In genomic region chr3:43621406-43621973, GRCh38 we compare ENCODE assay signal across 8 cellular contexts. TPM values are rescaled to one million over a fixed set of nuclear protein-coding genes. Genes with fewer than 3 reads are reported as not detected.
DNase-seq lines count a peak whose midpoint lies in the region; ATAC-seq and TF ChIP-seq lines count a peak whose summit lies in the region.

No MANE protein-coding gene starts in this region.

- H4K5ac ChIP-seq in mesendoderm (ENCODE audit: low read length) = no peak overlapping the region

- peak overlapping the region; percentile 17 for H3K4ac ChIP-seq in mesendoderm (ENCODE audit: low read depth, low read length)

- peak overlapping the region; percentile 41 for H4K8ac ChIP-seq in mesendoderm (ENCODE audit: low read depth, low read length)

- peak overlapping the region; percentile 90 for H3K56ac ChIP-seq in mesendoderm (ENCODE audit: low read length)

- H3K9me3 ChIP-seq in duodenal mucosa (ENCODE audit: control insufficient read depth in 1 of 2, low read length in 2 of 2) (no peaks in the 10 kb centered on the region), uterus (no peaks in the 10 kb centered on the region)

- no peak for ATAC-seq in GM21619 (IDR thresholded peaks at IDR 0.05; ENCODE audit: unreplicated experiment)

- H3K36me3 ChIP-seq in duodenal mucosa (ENCODE audit: control insufficient read depth in 1 of 2, insufficient read depth in 2 of 2, low read length in 2 of 2) (no peaks in the 10 kb centered on the region), mesendoderm (ENCODE audit: control insufficient read depth, insufficient read depth, low read length) (no peaks in the 10 kb centered on the region), uterus (no peaks in the 10 kb centered on the region)

- DNase-seq in NB4 (ENCODE audit: low read depth) (no peak), mesendoderm (no peak), uterus (no peak), NCI-H1694 treated with DMSO at 0.1 percent for 48 hours (lab: John Stamatoyannopoulos, UW) (no peak), NCI-H1694 (lab: John Stamatoyannopoulos, UW) (no peak)

- no peak overlapping the region for H2AK5ac ChIP-seq in mesendoderm (ENCODE audit: low read length)

- no peak overlapping the region for H2BK15ac ChIP-seq in mesendoderm (replicated peaks; ENCODE audit: low read depth)

- intact Hi-C loops in uterus (cut with DNase I; ENCODE audit: low total_unique reads) = no loop called here

- no peaks in the 10 kb centered on the region for H3K27me3 ChIP-seq in duodenal mucosa (ENCODE audit: control insufficient read depth in 1 of 2, insufficient read depth in 2 of 2, low read length in 2 of 2)
- H3K27me3 ChIP-seq in mesendoderm (ENCODE audit: insufficient read depth, low read length, poor library complexity) = no peaks in the 10 kb centered on the region
- no peaks in the 10 kb centered on the region for H3K27me3 ChIP-seq in uterus

- H3K4me1 ChIP-seq in duodenal mucosa (ENCODE audit: control insufficient read depth in 1 of 2, insufficient read depth in 2 of 2, low read length in 2 of 2) (peaks cover 19 to 20% of the 10 kb centered on the region in 2 donors), mesendoderm (ENCODE audit: control insufficient read depth, low read depth, low read length) (peaks cover 2% of the 10 kb centered on the region), uterus (no peaks in the 10 kb centered on the region)

- peak overlapping the region; percentile 88 for H3K4me2 ChIP-seq in mesendoderm (ENCODE audit: low read length)

- H3K4me3 ChIP-seq in NB4 (ENCODE audit: low read depth, low read length) (peak overlapping the region; percentile 28), duodenal mucosa (ENCODE audit: low read depth in 1 of 2, low read length in 2 of 2) (peak overlapping the region; percentile 74 to 89), mesendoderm (ENCODE audit: low read length) (peak overlapping the region; percentile 68), uterus (peak overlapping the region; percentile 78 to 97)

- H3K23ac ChIP-seq in mesendoderm (ENCODE audit: low read length) = no peak overlapping the region

- H3K27ac ChIP-seq in duodenal mucosa (ENCODE audit: low read depth, low read length) = peak overlapping the region; percentile 71
- peak overlapping the region; percentile 77 for H3K27ac ChIP-seq in mesendoderm (ENCODE audit: low read depth, low read length)
- H3K27ac ChIP-seq in uterus = peak overlapping the region; percentile 84 to 93

- H3K79me2 ChIP-seq in mesendoderm (ENCODE audit: control insufficient read depth, insufficient read depth, low read length) = peaks cover 3% of the 10 kb centered on the region

- H2BK120ac ChIP-seq in mesendoderm (ENCODE audit: low read depth, low read length) = no peak overlapping the region

- no peak overlapping the region for H2BK5ac ChIP-seq in mesendoderm (ENCODE audit: low read length)

- no CpG with 5 or more reads among the region's 44 CpGs for WGBS in mesendoderm (ENCODE audit: extremely low coverage, insufficient coverage, low lambda C conversion rate)

- peak overlapping the region; percentile 66 to 84 for H3K9ac ChIP-seq in duodenal mucosa (ENCODE audit: low read depth in 1 of 2, low read length in 2 of 2)
- peak overlapping the region; percentile 84 for H3K9ac ChIP-seq in mesendoderm (ENCODE audit: low read length)

- H3K18ac ChIP-seq in mesendoderm (ENCODE audit: low read length) = peak overlapping the region; percentile 57

- peaks cover 10% of the 10 kb centered on the region for H3K79me1 ChIP-seq in mesendoderm (ENCODE audit: low read length)

- TF ChIP-seq CTCF in NB4 (IDR thresholded peaks at IDR 0.05; ENCODE audit: low read depth, low read length) (no peak), uterus (IDR thresholded peaks at IDR 0.05) (peak in 1 of 4 experiments; percentile 5)

- TF ChIP-seq POLR2A in GM19099 (IDR thresholded peaks at IDR 0.05; ENCODE audit: extremely low read depth, insufficient read length, low read depth) (peak; percentile 35), NB4 (IDR thresholded peaks at IDR 0.05; ENCODE audit: extremely low read depth, insufficient read length) (no peak), uterus (IDR thresholded peaks at IDR 0.05) (peak; percentile 24 to 59)

RNA-seq across cellular contexts. Expression of gene ANO10, which starts 0.3 kb away (rescaled TPM):
- 19.3 TPM for polyA plus RNA-seq in mesendoderm (2013, experiment 1 of 2)
- 20.3 TPM for polyA plus RNA-seq in mesendoderm (2013, experiment 2 of 2)
- 100 to 1,000 TPM in 1 of 4 donors, 10 to 100 TPM in 3; 32.8 to 111 (median 54.3) TPM for total RNA-seq in uterus

Comparison
In these comparisons a context has a peak if more than half of its experiments do, and no peak if none do; other contexts are left out.
1. H3K4me3 ChIP-seq: peak in every context shown above with its lines; median percentile 88 in uterus; 82 in duodenal mucosa; 68 in mesendoderm; 28 in NB4.